Comparison of ENCODE assay signal across 16 cellular contexts in the genomic region with DNA sequence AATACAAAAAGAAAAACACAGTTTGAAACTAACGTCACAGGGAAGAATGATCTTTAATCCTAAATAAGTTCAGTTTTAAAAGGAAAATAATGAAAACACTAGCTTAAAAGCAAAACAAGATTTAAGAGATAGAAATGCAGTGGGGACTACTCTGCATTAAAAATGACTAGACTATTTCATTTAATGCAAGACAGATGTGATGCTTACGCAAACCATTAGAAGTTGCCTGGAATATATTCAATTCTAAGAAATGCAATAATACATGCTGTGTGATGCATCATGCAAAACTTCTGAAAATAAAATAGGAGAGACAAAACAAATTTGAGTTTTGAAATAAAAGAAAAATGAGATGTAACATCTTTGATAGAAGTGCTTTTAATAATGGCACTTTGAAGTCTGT.
DNase-seq lines count a peak whose midpoint lies in the region; ATAC-seq, FAIRE-seq and TF ChIP-seq lines count a peak whose summit lies in the region.
"Had no signal": no experiment of that assay in that cellular context is flagged by ENCODE, and none has a peak within 500 bp of the region (broad histone marks: within the 10 kb centered on the region; RNA-seq: fewer than 3 reads in every experiment).

No MANE protein-coding gene starts in this region.

- no peaks in the 10 kb centered on the region for H3K27me3 Mint-ChIP-seq in astrocyte (ENCODE audit: low read depth, unreplicated experiment)

- no peak overlapping the region for H3K4me3 Mint-ChIP-seq in astrocyte (ENCODE audit: unreplicated experiment)
- H3K4me3 Mint-ChIP-seq: activated CD8-positive, alpha-beta memory T cell treated with anti-CD3 and anti-CD28 coated beads, Interleukin-2, amount 10 ng/mL, durations not matched to agents 7 days and 5 days; T-cell had no signal

- H3K9me3 ChIP-seq in astrocyte (ENCODE audit: insufficient read depth, low read depth, low read length) (no peaks in the 10 kb centered on the region), left ventricle myocardium inferior (replicated peaks) (peaks cover 4% of the 10 kb centered on the region), skeletal muscle satellite cell (replicated peaks; ENCODE audit: low read length) (no peaks in the 10 kb centered on the region)

- no peak for ATAC-seq in GM18498 (IDR thresholded peaks at IDR 0.05; ENCODE audit: unreplicated experiment)
- ATAC-seq: activated CD8-positive, alpha-beta memory T cell treated with anti-CD3 and anti-CD28 coated beads, Interleukin-2, amount 10 ng/mL, durations not matched to agents 7 days and 5 days; T-cell had no signal

- no peaks in the 10 kb centered on the region for H4K20me1 ChIP-seq in astrocyte (ENCODE audit: insufficient read depth, low read length)

- DNase-seq in GM04503 (ENCODE audit: low read depth) (peak; percentile 85), astrocyte (ENCODE audit: low read depth) (peak; percentile 35), left ventricle myocardium inferior (no peak), NCI-H1694 (lab: John Stamatoyannopoulos, UW) (no peak), KG1 (lab: John Stamatoyannopoulos, UW) (no peak), NCI-H524 treated with DMSO at 0.1 percent for 48 hours (lab: John Stamatoyannopoulos, UW) (no peak)
- DNase-seq: activated CD4-positive, CD25-positive, alpha-beta regulatory T cell; activated CD8-positive, alpha-beta memory T cell treated with anti-CD3 and anti-CD28 coated beads, Interleukin-2, amount 10 ng/mL, durations not matched to agents 7 days and 5 days; glutamatergic neuron; KBM-7; NCI-H1417 treated with DMSO at 0.1 percent for 48 hours; T-cell had no signal

- H2AFZ ChIP-seq in astrocyte (ENCODE audit: low read depth, low read length), result no peak overlapping the region

- H3K27ac Mint-ChIP-seq in astrocyte (ENCODE audit: unreplicated experiment), result no peak overlapping the region
- H3K27ac Mint-ChIP-seq: activated CD8-positive, alpha-beta memory T cell treated with anti-CD3 and anti-CD28 coated beads, Interleukin-2, amount 10 ng/mL, durations not matched to agents 7 days and 5 days; T-cell had no signal

- no peaks in the 10 kb centered on the region for H3K36me3 ChIP-seq in astrocyte (ENCODE audit: insufficient read depth, low read length)
- H3K36me3 ChIP-seq in left ventricle myocardium inferior, result no peaks in the 10 kb centered on the region
- no peaks in the 10 kb centered on the region for H3K36me3 ChIP-seq in skeletal muscle satellite cell (ENCODE audit: insufficient read depth, low read length)
- H3K36me3 ChIP-seq: cardiac muscle cell had no signal

- H3K27me3 ChIP-seq in astrocyte (ENCODE audit: insufficient read depth, low read length) (no peaks in the 10 kb centered on the region), left ventricle myocardium inferior (ENCODE audit: low read depth) (no peaks in the 10 kb centered on the region), skeletal muscle satellite cell (ENCODE audit: control insufficient read depth, insufficient read depth, low read length) (no peaks in the 10 kb centered on the region)
- H3K27me3 ChIP-seq: cardiac muscle cell had no signal

- H3K4me1 ChIP-seq in astrocyte (ENCODE audit: insufficient read depth, low read length) (peaks cover 12% of the 10 kb centered on the region), left ventricle myocardium inferior (peaks cover 41% of the 10 kb centered on the region), skeletal muscle satellite cell (ENCODE audit: control insufficient read depth, insufficient read depth, low read length) (peaks cover 24% of the 10 kb centered on the region)

- FAIRE-seq in astrocyte (lab: Jason Lieb, UNC), result no peak
- FAIRE-seq: H1 had no signal

- no peak overlapping the region for H3K4me3 ChIP-seq in astrocyte (ENCODE audit: insufficient read depth, low read depth, low read length)
- no peak overlapping the region for H3K4me3 ChIP-seq in left ventricle myocardium inferior
- no peak overlapping the region for H3K4me3 ChIP-seq in skeletal muscle satellite cell (ENCODE audit: low read length)
- H3K4me3 ChIP-seq: cardiac muscle cell had no signal

- H3K36me3 Mint-ChIP-seq in astrocyte (ENCODE audit: low read depth, unreplicated experiment), result no peaks in the 10 kb centered on the region
- H3K36me3 Mint-ChIP-seq: activated CD8-positive, alpha-beta memory T cell treated with anti-CD3 and anti-CD28 coated beads, Interleukin-2, amount 10 ng/mL, durations not matched to agents 7 days and 5 days; T-cell had no signal

- TF ChIP-seq CTCF in astrocyte (IDR thresholded peaks at IDR 0.05; ENCODE audit: insufficient read depth, low read depth, low read length), result no peak
- TF ChIP-seq CTCF in left ventricle myocardium inferior (IDR thresholded peaks at IDR 0.05; ENCODE audit: borderline replicate concordance), result no peak

- H3K9ac ChIP-seq in astrocyte (ENCODE audit: low read length), result no peak overlapping the region
- peak overlapping the region; percentile 51 for H3K9ac ChIP-seq in skeletal muscle satellite cell (ENCODE audit: low read depth, low read length)

- peaks cover 8% of the 10 kb centered on the region for H3K4me1 Mint-ChIP-seq in astrocyte (ENCODE audit: low read depth, unreplicated experiment)
- H3K4me1 Mint-ChIP-seq: activated CD8-positive, alpha-beta memory T cell treated with anti-CD3 and anti-CD28 coated beads, Interleukin-2, amount 10 ng/mL, durations not matched to agents 7 days and 5 days; T-cell had no signal

- H3K4me2 ChIP-seq in astrocyte (ENCODE audit: low read length), result peak overlapping the region; percentile 53
- peak overlapping the region; percentile 38 for H3K4me2 ChIP-seq in skeletal muscle satellite cell (ENCODE audit: low read length)

- no peaks in the 10 kb centered on the region for H3K9me3 Mint-ChIP-seq in astrocyte (ENCODE audit: unreplicated experiment)

- intact Hi-C loops in left ventricle myocardium inferior (cut with micrococcal nuclease), result no loop called here

- H3K27ac ChIP-seq in astrocyte (ENCODE audit: low read depth, low read length) (no peak overlapping the region), left ventricle myocardium inferior (replicated peaks) (peak overlapping the region; percentile 84)
- H3K27ac ChIP-seq: cardiac muscle cell had no signal

- no peaks in the 10 kb centered on the region for H3K79me2 ChIP-seq in astrocyte (ENCODE audit: insufficient read depth, low read length)

Comparison
In these comparisons a context has a peak if more than half of its experiments do, and no peak if none do; other contexts are left out.
1. DNase-seq: peak in GM04503 (single experiment) and astrocyte (single experiment); none in left ventricle myocardium inferior (single experiment), NCI-H1694 (single experiment), KG1 (single experiment) and NCI-H524 treated with DMSO at 0.1 percent for 48 hours (single experiment).